ENCODE assay signal across 15 cellular contexts in the genomic region with DNA sequence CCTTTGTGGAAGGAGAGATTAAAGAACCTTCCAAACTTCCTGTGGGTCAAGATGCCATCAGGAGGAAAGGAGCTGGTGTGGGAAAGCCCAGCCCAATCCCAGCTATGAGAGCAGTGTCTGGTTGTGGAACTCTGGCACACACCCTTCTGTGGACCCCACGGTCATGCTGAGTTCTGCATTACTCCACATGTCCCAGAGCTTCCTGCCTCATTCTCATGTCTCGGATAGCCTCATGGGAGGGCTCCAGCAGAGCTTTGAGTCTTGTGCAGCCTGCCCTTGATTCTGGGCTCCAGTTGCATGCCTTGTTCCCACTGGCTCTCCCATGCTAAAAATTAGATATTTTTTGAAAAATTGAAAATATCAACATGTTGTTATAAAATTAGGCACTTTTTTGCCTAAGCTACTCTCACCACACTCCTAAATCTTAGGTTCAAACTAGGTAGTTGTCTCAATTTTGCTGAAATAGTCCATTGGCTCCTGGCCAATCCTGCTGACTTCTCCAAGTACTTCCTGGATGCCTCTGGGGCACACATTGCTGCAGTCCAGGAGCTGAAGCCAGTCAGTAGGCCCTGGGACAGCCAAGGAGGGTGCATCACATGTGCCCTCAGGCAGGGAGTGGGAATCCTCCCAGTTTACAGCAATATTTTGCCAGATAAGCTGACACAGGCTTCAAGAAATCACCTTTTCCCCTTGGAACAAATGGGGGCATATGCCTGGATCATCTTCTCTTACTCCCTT.
DNase-seq lines count a peak whose midpoint lies in the region; ATAC-seq and TF ChIP-seq lines count a peak whose summit lies in the region.
"Had no signal": no experiment of that assay in that cellular context is flagged by ENCODE, and none has a peak within 500 bp of the region (broad histone marks: within the 10 kb centered on the region; RNA-seq: fewer than 3 reads in every experiment).

No MANE protein-coding gene starts in this region.

- no peak overlapping the region for H3K27ac ChIP-seq in HEK293 (ENCODE audit: extremely low read depth, low read depth, low read length)
- H3K27ac ChIP-seq in right atrium auricular region: peak overlapping the region; percentile 70 to 77
- H3K27ac ChIP-seq in GM23338 (ENCODE audit: low read depth): no peak overlapping the region
- H3K27ac ChIP-seq: esophagus muscularis mucosa, right lobe of liver had no signal

- peaks cover 5% of the 10 kb centered on the region; the same call in 1 of the 2 replicates for H3K9me2 ChIP-seq in GM23338 (ENCODE audit: insufficient read depth)

- H3K27me3 Mint-ChIP-seq in MCF 10A (ENCODE audit: insufficient read depth, unreplicated experiment) (no peaks in the 10 kb centered on the region), GM23338 (ENCODE audit: insufficient read depth, low read depth, poor library complexity) (peaks cover 6% of the 10 kb centered on the region)
- H3K27me3 Mint-ChIP-seq: activated naive CD8-positive, alpha-beta T cell treated with anti-CD3 and anti-CD28 coated beads for 36 hours had no signal

- H3K4me1 ChIP-seq in HEK293 (ENCODE audit: control insufficient read depth, insufficient read depth, low read length) (no peaks in the 10 kb centered on the region), right atrium auricular region (peaks cover 0 to 37% of the 10 kb centered on the region in 2 donors), GM23338 (ENCODE audit: insufficient read depth) (no peaks in the 10 kb centered on the region)
- H3K4me1 ChIP-seq: right lobe of liver had no signal

- H3K27ac Mint-ChIP-seq in MCF 10A (ENCODE audit: low read depth, unreplicated experiment): no peak overlapping the region
- no peak overlapping the region for H3K27ac Mint-ChIP-seq in GM23338
- H3K27ac Mint-ChIP-seq: mesothelial cell of epicardium had no signal

- H3K36me3 ChIP-seq in HEK293 (ENCODE audit: control insufficient read depth in 2 of 2, insufficient read depth in 1 of 2, low read length in 2 of 2): no peaks in the 10 kb centered on the region
- no peaks in the 10 kb centered on the region for H3K36me3 ChIP-seq in right atrium auricular region
- no peaks in the 10 kb centered on the region for H3K36me3 ChIP-seq in GM23338 (ENCODE audit: insufficient read depth)
- H3K36me3 ChIP-seq: right lobe of liver had no signal

- no peak overlapping the region for H3K4me3 ChIP-seq in AG09309 (ENCODE audit: control insufficient read depth, low read depth, low read length)
- H3K4me3 ChIP-seq in HEK293 (ENCODE audit: low read depth, low read length): no peak overlapping the region
- no peak overlapping the region for H3K4me3 ChIP-seq in right atrium auricular region
- H3K4me3 ChIP-seq in GM23338: no peak overlapping the region
- H3K4me3 ChIP-seq: esophagus muscularis mucosa, right lobe of liver had no signal

- H3K36me3 Mint-ChIP-seq in MCF 10A (ENCODE audit: insufficient read depth, unreplicated experiment): no peaks in the 10 kb centered on the region
- no peaks in the 10 kb centered on the region for H3K36me3 Mint-ChIP-seq in GM23338 (ENCODE audit: low read depth)
- H3K36me3 Mint-ChIP-seq: mesothelial cell of epicardium had no signal

- H4K20me1 ChIP-seq in GM23338 (replicated peaks; ENCODE audit: insufficient read depth): no peaks in the 10 kb centered on the region

- H3K4me3 Mint-ChIP-seq in MCF 10A (ENCODE audit: unreplicated experiment) (no peak overlapping the region), GM23338 (no peak overlapping the region)
- H3K4me3 Mint-ChIP-seq: activated naive CD8-positive, alpha-beta T cell treated with anti-CD3 and anti-CD28 coated beads for 36 hours; mesothelial cell of epicardium had no signal

- peak; percentile 16 for DNase-seq in AG09309 (ENCODE audit: low read depth)
- peak; percentile 64 for DNase-seq in MCF 10A (ENCODE audit: unreplicated experiment)
- DNase-seq in right atrium auricular region (ENCODE audit: low spot score): peak; percentile 59
- no peak for DNase-seq in GM23338 (ENCODE audit: low spot score)
- DNase-seq in T-helper 2 cell: no peak
- DNase-seq in COLO668 (lab: John Stamatoyannopoulos, UW; ENCODE audit: unreplicated experiment): no peak
- DNase-seq: activated CD4-positive, CD25-positive, alpha-beta regulatory T cell treated with anti-CD3 and anti-CD28 coated beads, Interleukin-2, amount 50 U/mL, for 72 hours; activated naive CD8-positive, alpha-beta T cell treated with anti-CD3 and anti-CD28 coated beads for 36 hours; NCI-H1092 treated with DMSO at 0.1 percent for 48 hours; OCI-M1 had no signal

- POLR2A ChIA-PET in HEK293 (lab: Yijun Ruan, JAX) (no interaction called here), MCF 10A (lab: Yijun Ruan, JAX) (interaction anchor here (0.6 kb wide), 1 partner anchor 27 kb away, joined by 3 read pairs; no protein-coding TSS in a partner anchor)

- no peaks in the 10 kb centered on the region for H3K79me2 ChIP-seq in GM23338 (replicated peaks; ENCODE audit: insufficient read depth)

- no peak for TF ChIP-seq CTCF in AG09309 (IDR thresholded peaks at IDR 0.05; ENCODE audit: control insufficient read depth, insufficient read depth, low read depth, low read length, missing control alignments)
- no peak for TF ChIP-seq CTCF in HEK293 (tag by site-specific recombination; IDR thresholded peaks at IDR 0.05)
- TF ChIP-seq CTCF in MCF 10A (IDR thresholded peaks at IDR 0.05; ENCODE audit: unreplicated experiment): no peak
- TF ChIP-seq CTCF in right atrium auricular region (IDR thresholded peaks at IDR 0.05): no peak
- TF ChIP-seq CTCF in GM23338 (conservative IDR thresholded peaks at IDR 0.05; ENCODE audit: low read depth in 2 of 2): no peak

- no peak overlapping the region for H3K4me2 ChIP-seq in GM23338

- CTCF ChIA-PET in HEK293 (lab: Yijun Ruan, JAX) (interaction anchor here (1.1 to 1.2 kb wide), 2 partner anchors 24 to 71 kb away, joined by 3 to 4 read pairs; no protein-coding TSS in a partner anchor), MCF 10A (lab: Yijun Ruan, JAX) (interaction anchor here (0.6 to 1.1 kb wide), 2 partner anchors 26 to 459 kb away, joined by 3 read pairs; no protein-coding TSS in a partner anchor)

- no peaks in the 10 kb centered on the region for H3K9me3 ChIP-seq in HEK293 (ENCODE audit: control insufficient read depth, insufficient read depth, low read depth, low read length)
- H3K9me3 ChIP-seq in right atrium auricular region: no peaks in the 10 kb centered on the region
- H3K9me3 ChIP-seq: esophagus muscularis mucosa, right lobe of liver had no signal

- H3F3A ChIP-seq in GM23338 (replicated peaks; ENCODE audit: low read depth): no peaks in the 10 kb centered on the region

- ATAC-seq in GM23338 (no peak), HG02623 (IDR thresholded peaks at IDR 0.05; ENCODE audit: unreplicated experiment) (no peak)

- H3K4me1 Mint-ChIP-seq in MCF 10A (ENCODE audit: insufficient read depth, unreplicated experiment) (peaks cover 6% of the 10 kb centered on the region), GM23338 (peaks cover 5% of the 10 kb centered on the region; the same call in 1 of the 3 replicates)

- BruUV-seq in MCF 10A (replicated peaks; lab: Mats Ljungman, UMichigan): no TSS peak

- H3K9me3 Mint-ChIP-seq in MCF 10A (ENCODE audit: unreplicated experiment) (no peaks in the 10 kb centered on the region), GM23338 (no peaks in the 10 kb centered on the region)

- H3K27me3 ChIP-seq in right atrium auricular region (no peaks in the 10 kb centered on the region), GM23338 (ENCODE audit: insufficient read depth) (no peaks in the 10 kb centered on the region)
- H3K27me3 ChIP-seq: esophagus muscularis mucosa, right lobe of liver had no signal

- intact Hi-C loops in MCF 10A (cut with micrococcal nuclease): no loop called here

- H2AFZ ChIP-seq in GM23338: no peak overlapping the region

TF ChIP-seq in HEK293, 187 proteins besides CTCF, POLR2A, EP300 and RAD21:
- no peak for TF ChIP-seq ZNF155 (tag by site-specific recombination; IDR thresholded peaks at IDR 0.05)
- no peak for TF ChIP-seq ZNF311 (tag by site-specific recombination; IDR thresholded peaks at IDR 0.05; ENCODE audit: borderline replicate concordance)
- TF ChIP-seq ZIC2 (tag by site-specific recombination; IDR thresholded peaks at IDR 0.05): peak; percentile 54; the same call in 1 of the 2 replicates
- TF ChIP-seq, protein P1, sequence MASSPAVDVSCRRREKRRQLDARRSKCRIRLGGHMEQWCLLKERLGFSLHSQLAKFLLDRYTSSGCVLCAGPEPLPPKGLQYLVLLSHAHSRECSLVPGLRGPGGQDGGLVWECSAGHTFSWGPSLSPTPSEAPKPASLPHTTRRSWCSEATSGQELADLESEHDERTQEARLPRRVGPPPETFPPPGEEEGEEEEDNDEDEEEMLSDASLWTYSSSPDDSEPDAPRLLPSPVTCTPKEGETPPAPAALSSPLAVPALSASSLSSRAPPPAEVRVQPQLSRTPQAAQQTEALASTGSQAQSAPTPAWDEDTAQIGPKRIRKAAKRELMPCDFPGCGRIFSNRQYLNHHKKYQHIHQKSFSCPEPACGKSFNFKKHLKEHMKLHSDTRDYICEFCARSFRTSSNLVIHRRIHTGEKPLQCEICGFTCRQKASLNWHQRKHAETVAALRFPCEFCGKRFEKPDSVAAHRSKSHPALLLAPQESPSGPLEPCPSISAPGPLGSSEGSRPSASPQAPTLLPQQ (tag by site-specific recombination; IDR thresholded peaks at IDR 0.05): 0 out of 2 replicates have a peak, but pooled peaks have one; percentile 21

TF ChIP-seq in GM23338, 12 proteins besides CTCF, POLR2A, EP300 and RAD21:
- TF ChIP-seq EZH2phosphoT487 (IDR thresholded peaks at IDR 0.05; ENCODE audit: unreplicated experiment): no peak
- no peak for TF ChIP-seq STAT1 (IDR thresholded peaks at IDR 0.05; ENCODE audit: unreplicated experiment)
- TF ChIP-seq JUNB (IDR thresholded peaks at IDR 0.05; ENCODE audit: unreplicated experiment): no peak

Comparison
In these comparisons a context has a peak if more than half of its experiments do, and no peak if none do; other contexts are left out.
1. DNase-seq: peak in AG09309 (single experiment), MCF 10A (single experiment) and right atrium auricular region (single experiment); none in GM23338 (single experiment), T-helper 2 cell (0 of 5) and COLO668 (single experiment).
2. H3K27ac ChIP-seq: peak in right atrium auricular region (2 of 2); none in HEK293 (single experiment) and GM23338 (single experiment).